Comparison of ENCODE assay signal across 1 cellular context in the genomic region with DNA sequence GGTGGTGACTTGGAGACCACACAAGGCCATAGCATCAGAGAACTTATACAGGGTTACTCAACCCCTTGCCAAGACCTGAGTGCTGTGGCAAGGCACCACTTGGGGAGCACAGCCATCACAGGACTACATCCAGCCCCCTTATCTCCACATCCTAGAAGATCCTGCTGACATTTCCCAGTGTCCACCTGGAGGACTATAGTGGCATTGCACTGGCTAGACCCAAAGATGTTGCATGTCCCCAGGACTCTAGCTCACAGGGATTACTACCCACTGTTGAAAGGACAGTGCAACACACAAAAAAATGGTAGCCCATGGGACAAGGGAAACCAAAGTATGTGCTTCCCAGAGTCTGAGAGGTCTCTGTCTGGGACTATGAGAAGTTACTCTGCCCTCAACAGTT.
TF ChIP-seq lines count a peak whose summit lies in the region.

No MANE protein-coding gene starts in this region.

TF ChIP-seq in HepG2, 621 proteins besides CTCF, POLR2A, EP300 and RAD21 (continued from another document):
- TF ChIP-seq PBX3 (CRISPR knock-in tag; IDR thresholded peaks at IDR 0.05; ENCODE audit: borderline replicate concordance) = no peak
- no peak for TF ChIP-seq MED1 (CRISPR knock-in tag; IDR thresholded peaks at IDR 0.05)
- TF ChIP-seq, protein P1, sequence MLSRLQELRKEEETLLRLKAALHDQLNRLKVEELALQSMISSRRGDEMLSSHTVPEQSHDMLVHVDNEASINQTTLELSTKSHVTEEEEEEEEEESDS (CRISPR knock-in tag; IDR thresholded peaks at IDR 0.05; ENCODE audit: borderline replicate concordance) = no peak
- no peak for TF ChIP-seq TMF1 (CRISPR knock-in tag; IDR thresholded peaks at IDR 0.05; ENCODE audit: low read depth)
- TF ChIP-seq ZNF790 (CRISPR knock-in tag; IDR thresholded peaks at IDR 0.05; ENCODE audit: borderline replicate concordance) = no peak
